ENCODE assay signal across 1 cellular context in the genomic region with DNA sequence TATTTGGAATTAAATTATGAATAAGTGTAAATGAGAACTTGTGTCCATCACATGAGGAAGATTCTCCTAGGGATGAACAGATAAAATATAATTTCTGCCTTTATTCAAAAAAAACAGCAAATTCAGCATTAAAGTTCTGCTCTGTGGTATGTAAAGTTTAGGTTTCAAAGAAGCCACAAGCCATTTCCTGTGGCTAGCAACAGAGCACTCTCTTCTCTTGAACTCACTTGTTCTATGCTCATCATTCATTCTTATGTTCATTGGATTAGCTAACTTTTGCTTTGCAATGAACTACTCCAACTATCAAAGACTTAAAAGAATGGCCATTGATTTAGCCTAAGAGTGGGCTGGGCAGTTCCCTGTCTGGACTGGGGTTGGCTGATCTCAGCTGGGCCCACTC.
A peak's percentile ranks its signal among the peaks of the same experiment; 100 is the strongest.
TF ChIP-seq lines count a peak whose summit lies in the region.

No MANE protein-coding gene starts in this region.

TF ChIP-seq in IMR-90, 13 proteins besides CTCF, POLR2A, EP300 and RAD21:
- no peak for TF ChIP-seq MAZ (IDR thresholded peaks at IDR 0.05; ENCODE audit: borderline replicate concordance, low read depth, low read length)
- peak; percentile 35; the same call in 1 of the 2 replicates for TF ChIP-seq MAFK (IDR thresholded peaks at IDR 0.05; ENCODE audit: low read depth, low read length)
